In genomic region chr16:48613061-48613957, GRCh38 we compare ENCODE assay signal across 8 cellular contexts. TPM values are rescaled to one million over a fixed set of nuclear protein-coding genes. Genes with fewer than 3 reads are reported as not detected.
DNase-seq lines count a peak whose midpoint lies in the region; ATAC-seq and TF ChIP-seq lines count a peak whose summit lies in the region.

No MANE protein-coding gene starts in this region.

- ATAC-seq in GM19328 (IDR thresholded peaks at IDR 0.05; ENCODE audit: unreplicated experiment) = peak; percentile 37

- 76% methylated on average over 3 of the region's 5 CpGs for WGBS in HUES64
- WGBS in esophagus squamous epithelium, 2 donors = 34 to 43% methylated on average over 4 to 5 of the region's 5 CpGs

- no peak overlapping the region for H3K9ac ChIP-seq in HUES64 (ENCODE audit: low read depth, low read length)

- DNase-seq in AG09319 (ENCODE audit: extremely low read depth, low read depth) = peak; percentile 15
- peak; percentile 46 to 57 for DNase-seq in activated CD4-positive, alpha-beta T cell treated with anti-CD3 and anti-CD28 coated beads, Interleukin-2, amount 50 U/mL, for 48 hours
- DNase-seq in esophagus squamous epithelium (lab: John Stamatoyannopoulos, UW) = no peak
- DNase-seq in stimulated activated CD8-positive, alpha-beta memory T cell treated with anti-CD3 and anti-CD28 coated beads, Interleukin-7, amount 100 ng/mL, for 4 hours (ENCODE audit: low read depth in 2 of 2) = peak; percentile 43 to 46
- no peak for DNase-seq in HuH-7 (ENCODE audit: low spot score)
- DNase-seq in HK-2 (ENCODE audit: unreplicated experiment) = no peak

- H3K4me3 ChIP-seq in HUES64 (ENCODE audit: low read length) (no peak overlapping the region), esophagus squamous epithelium (no peak overlapping the region)

- TF ChIP-seq CTCF in AG09319 (IDR thresholded peaks at IDR 0.05; ENCODE audit: low read depth, low read length) (no peak), esophagus squamous epithelium (IDR thresholded peaks at IDR 0.05) (no peak)

- H3K36me3 ChIP-seq in HUES64 (ENCODE audit: insufficient read depth, low read length) (no peaks in the 10 kb centered on the region), esophagus squamous epithelium (no peaks in the 10 kb centered on the region)

- H3K27me3 ChIP-seq in HUES64 (ENCODE audit: insufficient read depth, low read length) (no peaks in the 10 kb centered on the region), esophagus squamous epithelium (no peaks in the 10 kb centered on the region)

- intact Hi-C loops in esophagus squamous epithelium (cut with DNase I) = loop anchor here (10.0 kb wide), 1 partner anchor 79 kb away; no protein-coding TSS in a partner anchor

- H3K9me3 ChIP-seq in HUES64 (ENCODE audit: insufficient read depth, low read depth, low read length) (no peaks in the 10 kb centered on the region), esophagus squamous epithelium (no peaks in the 10 kb centered on the region)

- H3K4me1 ChIP-seq in HUES64 (ENCODE audit: insufficient read depth, low read length) (peaks cover 12% of the 10 kb centered on the region), esophagus squamous epithelium (peaks cover 20 to 56% (median 36%) of the 10 kb centered on the region in 3 donors)

- H3K27ac ChIP-seq in HUES64 (ENCODE audit: low read depth, low read length) = 0 out of 2 replicates have a peak overlapping the region, but pooled peaks have one; percentile 9
- H3K27ac ChIP-seq in esophagus squamous epithelium = peak overlapping the region; percentile 79 to 99 (median 97)

- no peak for TF ChIP-seq POLR2A in esophagus squamous epithelium (IDR thresholded peaks at IDR 0.05)

RNA-seq across cellular contexts. Expression of gene N4BP1, which starts 3.3 kb away (rescaled TPM):
- polyA plus RNA-seq in HUES64 (2013, experiment 1 of 2) = 18.3 TPM
- 26.1 TPM for polyA plus RNA-seq in HUES64 (2013, experiment 2 of 2)
- 10 to 100 TPM; 32.4 to 67.4 (median 37.6) TPM for total RNA-seq in esophagus squamous epithelium

Comparison
In these comparisons a context has a peak if more than half of its experiments do, and no peak if none do; other contexts are left out.
1. DNase-seq: peak in AG09319 (single experiment), activated CD4-positive, alpha-beta T cell treated with anti-CD3 and anti-CD28 coated beads, Interleukin-2, amount 50 U/mL, for 48 hours (2 of 2) and stimulated activated CD8-positive, alpha-beta memory T cell treated with anti-CD3 and anti-CD28 coated beads, Interleukin-7, amount 100 ng/mL, for 4 hours (2 of 2); none in esophagus squamous epithelium (single experiment), HuH-7 (single experiment) and HK-2 (single experiment).